ENCODE assay signal across 8 cellular contexts in genomic region chr12:92462049-92462448, GRCh38.
DNase-seq lines count a peak whose midpoint lies in the region; ATAC-seq and TF ChIP-seq lines count a peak whose summit lies in the region.
"Had no signal": no experiment of that assay in that cellular context is flagged by ENCODE, and none has a peak within 500 bp of the region (broad histone marks: within the 10 kb centered on the region; RNA-seq: fewer than 3 reads in every experiment).

No MANE protein-coding gene starts in this region.

- H3K27ac Mint-ChIP-seq in activated T-helper 2 cell treated with anti-CD3 and anti-CD28 coated beads, Interferon-gamma antibody, Interleukin-2, Interleukin-4, amounts not matched to agents 10 μg/mL and 5 μg/mL and 100 μg/mL, durations not matched to agents 14 hours and 24 hours and 36 hours, result no peak overlapping the region

- no peaks in the 10 kb centered on the region for H3K36me3 ChIP-seq in parathyroid adenoma (ENCODE audit: control insufficient read depth, insufficient read depth, low read length)

- H3K9me3 Mint-ChIP-seq in activated T-helper 2 cell treated with anti-CD3 and anti-CD28 coated beads, Interferon-gamma antibody, Interleukin-2, Interleukin-4, amounts not matched to agents 10 μg/mL and 5 μg/mL and 100 μg/mL, durations not matched to agents 14 hours and 24 hours and 36 hours, result peaks cover 4% of the 10 kb centered on the region

- no peak overlapping the region for H3K4me3 Mint-ChIP-seq in activated T-helper 2 cell treated with anti-CD3 and anti-CD28 coated beads, Interferon-gamma antibody, Interleukin-2, Interleukin-4, amounts not matched to agents 10 μg/mL and 5 μg/mL and 100 μg/mL, durations not matched to agents 14 hours and 24 hours and 36 hours (ENCODE audit: low read depth)
- H3K4me3 Mint-ChIP-seq: T-helper 1 cell treated with Interleukin-12 subunit alpha and Interleukin-12 subunit beta and Interleukin-4 antibody, amounts not matched to agents 30 μg/mL and 1 μg/mL, for 36 hours had no signal

- peaks cover 16% of the 10 kb centered on the region for H3K4me1 Mint-ChIP-seq in activated T-helper 2 cell treated with anti-CD3 and anti-CD28 coated beads, Interferon-gamma antibody, Interleukin-2, Interleukin-4, amounts not matched to agents 10 μg/mL and 5 μg/mL and 100 μg/mL, durations not matched to agents 14 hours and 24 hours and 36 hours (ENCODE audit: low read depth)

- ATAC-seq in GM19328 (IDR thresholded peaks at IDR 0.05; ENCODE audit: unreplicated experiment) (peak; percentile 44), HG03039 (IDR thresholded peaks at IDR 0.05; ENCODE audit: unreplicated experiment) (peak; percentile 46)

- no peaks in the 10 kb centered on the region for H3K79me2 ChIP-seq in parathyroid adenoma

- no peaks in the 10 kb centered on the region for H3K27me3 ChIP-seq in parathyroid adenoma (ENCODE audit: control insufficient read depth, insufficient read depth, low read length)

- H3K27me3 Mint-ChIP-seq in activated T-helper 2 cell treated with anti-CD3 and anti-CD28 coated beads, Interferon-gamma antibody, Interleukin-2, Interleukin-4, amounts not matched to agents 10 μg/mL and 5 μg/mL and 100 μg/mL, durations not matched to agents 14 hours and 24 hours and 36 hours (ENCODE audit: low read depth), result no peaks in the 10 kb centered on the region

- peak overlapping the region; percentile 92 for H3K27ac ChIP-seq in parathyroid adenoma

- peak; percentile 49 for DNase-seq in RPMI7951 (ENCODE audit: low read depth)
- DNase-seq in NCI-H2107 (lab: John Stamatoyannopoulos, UW), result no peak
- DNase-seq in NCI-H2081 (lab: John Stamatoyannopoulos, UW), result no peak
- DNase-seq in activated T-helper 2 cell treated with anti-CD3 and anti-CD28 coated beads, Interferon-gamma antibody, Interleukin-2, Interleukin-4, amounts not matched to agents 10 μg/mL and 5 μg/mL and 100 μg/mL, durations not matched to agents 14 hours and 24 hours and 36 hours (ENCODE audit: low spot score), result no peak

- H3K4me3 ChIP-seq in parathyroid adenoma (ENCODE audit: low read depth, low read length), result no peak overlapping the region

- no peak for TF ChIP-seq CTCF in parathyroid adenoma (IDR thresholded peaks at IDR 0.05)

- H3K9ac ChIP-seq in parathyroid adenoma, result no peak overlapping the region

- intact Hi-C loops in activated T-helper 2 cell treated with anti-CD3 and anti-CD28 coated beads, Interferon-gamma antibody, Interleukin-2, Interleukin-4, amounts not matched to agents 10 μg/mL and 5 μg/mL and 100 μg/mL, durations not matched to agents 14 hours and 24 hours and 36 hours (cut with micrococcal nuclease), result no loop called here

- H3K4me1 ChIP-seq in parathyroid adenoma, result peaks cover 51% of the 10 kb centered on the region

- peak overlapping the region; percentile 72 for H2AFZ ChIP-seq in parathyroid adenoma

- no peaks in the 10 kb centered on the region for H3K36me3 Mint-ChIP-seq in activated T-helper 2 cell treated with anti-CD3 and anti-CD28 coated beads, Interferon-gamma antibody, Interleukin-2, Interleukin-4, amounts not matched to agents 10 μg/mL and 5 μg/mL and 100 μg/mL, durations not matched to agents 14 hours and 24 hours and 36 hours (ENCODE audit: low read depth)

- no peaks in the 10 kb centered on the region for H3K9me3 ChIP-seq in parathyroid adenoma (ENCODE audit: control insufficient read depth, low read length)

- no peak overlapping the region for H3K4me2 ChIP-seq in parathyroid adenoma (ENCODE audit: low read length)
